Comparison of ENCODE assay signal across 35 cellular contexts in the genomic region with DNA sequence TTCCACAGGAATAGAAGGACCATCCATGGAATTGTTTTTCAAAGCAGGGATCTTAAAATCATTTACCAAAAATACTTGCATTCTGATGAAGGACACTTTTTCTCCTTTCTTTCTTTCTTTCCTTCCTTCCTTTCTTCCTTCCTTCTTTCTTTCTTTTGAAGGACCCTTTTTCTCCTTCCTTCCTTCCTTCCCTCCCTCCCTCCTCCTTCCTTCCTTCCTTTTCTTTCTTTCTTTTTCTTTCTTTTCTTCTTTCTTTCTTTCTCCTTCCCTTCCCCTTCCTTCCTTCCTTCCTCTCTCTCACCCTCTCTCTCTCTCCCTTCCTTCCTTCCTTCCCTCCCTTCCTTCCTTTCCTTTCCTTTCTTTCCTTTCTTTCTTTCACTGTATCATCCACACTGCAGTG.
DNase-seq lines count a peak whose midpoint lies in the region; ATAC-seq, FAIRE-seq and TF ChIP-seq lines count a peak whose summit lies in the region.
"Had no signal": no experiment of that assay in that cellular context is flagged by ENCODE, and none has a peak within 500 bp of the region (broad histone marks: within the 10 kb centered on the region; RNA-seq: fewer than 3 reads in every experiment).

No MANE protein-coding gene starts in this region.

- peak overlapping the region; percentile 73 for H3K27ac Mint-ChIP-seq in T-helper 1 cell treated with Interleukin-12 subunit alpha and Interleukin-12 subunit beta and Interleukin-4 antibody, amounts not matched to agents 30 μg/mL and 1 μg/mL, for 36 hours
- H3K27ac Mint-ChIP-seq in stimulated activated naive CD8-positive, alpha-beta T cell treated with anti-CD3 and anti-CD28 coated beads, Interleukin-15, Interleukin-2, amounts not matched to agents 100 ng/mL and 50 ng/mL, for 24 hours = peak overlapping the region; percentile 91
- H3K27ac Mint-ChIP-seq in stimulated activated naive CD8-positive, alpha-beta T cell treated with anti-CD3 and anti-CD28 coated beads, Interleukin-15, amount 100 ng/mL, for 72 hours = peak overlapping the region in 1 of 2 donors; percentile 52
- peak overlapping the region; percentile 14 to 79 (median 62) for H3K27ac Mint-ChIP-seq in immature natural killer cell
- H3K27ac Mint-ChIP-seq: brain, mesothelial cell of epicardium, progenitor cell of endocrine pancreas had no signal

- no peak for FAIRE-seq in GM12891 (lab: Jason Lieb, UNC)
- FAIRE-seq: D721Med, endometrium, keratinocyte had no signal

- H3K4me1 Mint-ChIP-seq in T-helper 1 cell treated with Interleukin-12 subunit alpha and Interleukin-12 subunit beta and Interleukin-4 antibody, amounts not matched to agents 30 μg/mL and 1 μg/mL, for 36 hours (ENCODE audit: low read depth) = peaks cover 57% of the 10 kb centered on the region
- peaks cover 84% of the 10 kb centered on the region for H3K4me1 Mint-ChIP-seq in stimulated activated naive CD8-positive, alpha-beta T cell treated with anti-CD3 and anti-CD28 coated beads, Interleukin-15, Interleukin-2, amounts not matched to agents 100 ng/mL and 50 ng/mL, for 24 hours (ENCODE audit: low read depth)
- H3K4me1 Mint-ChIP-seq in stimulated activated naive CD8-positive, alpha-beta T cell treated with anti-CD3 and anti-CD28 coated beads, Interleukin-15, amount 100 ng/mL, for 72 hours = peaks cover 67% of the 10 kb centered on the region
- peaks cover 46 to 50% of the 10 kb centered on the region in 2 donors for H3K4me1 Mint-ChIP-seq in immature natural killer cell
- H3K4me1 Mint-ChIP-seq: mesothelial cell of epicardium had no signal

- no peak for DNase-seq in T-helper 1 cell
- no peak for DNase-seq in stimulated activated naive CD8-positive, alpha-beta T cell treated with anti-CD3 and anti-CD28 coated beads, Interleukin-15, amount 100 ng/mL, for 72 hours
- DNase-seq in immature natural killer cell = no peak
- DNase-seq in NCI-H1694 (lab: John Stamatoyannopoulos, UW) = no peak
- no peak for DNase-seq in stimulated activated CD4-positive, alpha-beta T cell treated with anti-CD3 and anti-CD28 coated beads, Interleukin-2, amount 100 ng/mL, for 24 hours
- DNase-seq in GM12891 (ENCODE audit: insufficient read length, low spot score) = no peak
- DNase-seq: activated CD4-positive, alpha-beta T cell treated with anti-CD3 and anti-CD28 coated beads for 1 hour; activated effector memory CD4-positive, alpha-beta T cell treated with anti-CD3 and anti-CD28 coated beads, Interleukin-2, amount 50 U/mL, for 16 hours; cerebellar nuclear complex; dermis blood vessel endothelial cell; DND-41; foreskin fibroblast; GF-D8; heart left ventricle; Karpas-422; left ventricle myocardium superior; NCI-H1417 treated with DMSO at 0.1 percent for 48 hours; NCI-H2081 treated with DMSO at 0.1 percent for 48 hours; NCI-H2227 treated with DMSO at 0.1 percent for 48 hours; NCI-H526; nucleus accumbens; OCI-M1; stimulated activated CD4-positive, alpha-beta T cell treated with anti-CD3 and anti-CD28 coated beads, Interleukin-12 subunit alpha, Interleukin-12 subunit beta, amount 100 ng/mL, for 4 hours; stimulated activated CD4-positive, alpha-beta T cell treated with anti-CD3 and anti-CD28 coated beads, Interleukin-4, amount 100 ng/mL, for 1 hour; trophoblast cell had no signal

- no peak for TF ChIP-seq POLR2A in GM12891 (IDR thresholded peaks at IDR 0.05; ENCODE audit: low read depth, low read length)

- H3K4me3 Mint-ChIP-seq in T-helper 1 cell treated with Interleukin-12 subunit alpha and Interleukin-12 subunit beta and Interleukin-4 antibody, amounts not matched to agents 30 μg/mL and 1 μg/mL, for 36 hours = no peak overlapping the region
- H3K4me3 Mint-ChIP-seq in stimulated activated naive CD8-positive, alpha-beta T cell treated with anti-CD3 and anti-CD28 coated beads, Interleukin-15, Interleukin-2, amounts not matched to agents 100 ng/mL and 50 ng/mL, for 24 hours = no peak overlapping the region
- H3K4me3 Mint-ChIP-seq in stimulated activated naive CD8-positive, alpha-beta T cell treated with anti-CD3 and anti-CD28 coated beads, Interleukin-15, amount 100 ng/mL, for 72 hours = peak overlapping the region in 1 of 2 donors; percentile 46
- no peak overlapping the region for H3K4me3 Mint-ChIP-seq in immature natural killer cell
- H3K4me3 Mint-ChIP-seq: brain, mesothelial cell of epicardium had no signal

- peaks cover 69% of the 10 kb centered on the region for H3K36me3 Mint-ChIP-seq in T-helper 1 cell treated with Interleukin-12 subunit alpha and Interleukin-12 subunit beta and Interleukin-4 antibody, amounts not matched to agents 30 μg/mL and 1 μg/mL, for 36 hours (ENCODE audit: low read depth)
- peaks cover 74% of the 10 kb centered on the region for H3K36me3 Mint-ChIP-seq in stimulated activated naive CD8-positive, alpha-beta T cell treated with anti-CD3 and anti-CD28 coated beads, Interleukin-15, Interleukin-2, amounts not matched to agents 100 ng/mL and 50 ng/mL, for 24 hours (ENCODE audit: low read depth)
- peaks cover 34 to 66% (median 52%) of the 10 kb centered on the region in 3 donors for H3K36me3 Mint-ChIP-seq in immature natural killer cell
- H3K36me3 Mint-ChIP-seq: brain, mesothelial cell of epicardium had no signal

- no peak for ATAC-seq in stimulated activated naive CD8-positive, alpha-beta T cell treated with anti-CD3 and anti-CD28 coated beads, Interleukin-15, amount 100 ng/mL, for 72 hours
- ATAC-seq: HCT116, heart left ventricle, left ventricle myocardium superior, sciatic nerve had no signal

- H3K9me3 Mint-ChIP-seq in T-helper 1 cell treated with Interleukin-12 subunit alpha and Interleukin-12 subunit beta and Interleukin-4 antibody, amounts not matched to agents 30 μg/mL and 1 μg/mL, for 36 hours = peaks cover 2% of the 10 kb centered on the region
- H3K9me3 Mint-ChIP-seq in stimulated activated naive CD8-positive, alpha-beta T cell treated with anti-CD3 and anti-CD28 coated beads, Interleukin-15, Interleukin-2, amounts not matched to agents 100 ng/mL and 50 ng/mL, for 24 hours = peaks cover 3% of the 10 kb centered on the region
- H3K9me3 Mint-ChIP-seq in stimulated activated naive CD8-positive, alpha-beta T cell treated with anti-CD3 and anti-CD28 coated beads, Interleukin-15, amount 100 ng/mL, for 72 hours = peaks cover 0 to 15% of the 10 kb centered on the region in 2 donors
- no peaks in the 10 kb centered on the region for H3K9me3 Mint-ChIP-seq in immature natural killer cell
- H3K9me3 Mint-ChIP-seq: brain, mesothelial cell of epicardium had no signal

- H3K27me3 Mint-ChIP-seq in T-helper 1 cell treated with Interleukin-12 subunit alpha and Interleukin-12 subunit beta and Interleukin-4 antibody, amounts not matched to agents 30 μg/mL and 1 μg/mL, for 36 hours (ENCODE audit: low read depth) = no peaks in the 10 kb centered on the region
- H3K27me3 Mint-ChIP-seq in stimulated activated naive CD8-positive, alpha-beta T cell treated with anti-CD3 and anti-CD28 coated beads, Interleukin-15, Interleukin-2, amounts not matched to agents 100 ng/mL and 50 ng/mL, for 24 hours = no peaks in the 10 kb centered on the region
- no peaks in the 10 kb centered on the region for H3K27me3 Mint-ChIP-seq in stimulated activated naive CD8-positive, alpha-beta T cell treated with anti-CD3 and anti-CD28 coated beads, Interleukin-15, amount 100 ng/mL, for 72 hours
- H3K27me3 Mint-ChIP-seq in immature natural killer cell (ENCODE audit: low read depth in 3 of 3) = peaks cover 0 to 2% (median 1%) of the 10 kb centered on the region in 3 donors
- H3K27me3 Mint-ChIP-seq: progenitor cell of endocrine pancreas had no signal

TF ChIP-seq in GM12891, 5 proteins besides CTCF, POLR2A, EP300 and RAD21:
- no peak for TF ChIP-seq PAX5 (IDR thresholded peaks at IDR 0.05; ENCODE audit: insufficient read depth, low read length, severe bottlenecking)
- TF ChIP-seq SPI1 (IDR thresholded peaks at IDR 0.05; ENCODE audit: low read depth, low read length) = no peak
- TF ChIP-seq POU2F2 (IDR thresholded peaks at IDR 0.05; ENCODE audit: low read depth, low read length) = no peak
- TF ChIP-seq TAF1 (IDR thresholded peaks at IDR 0.05; ENCODE audit: low read depth, low read length) = no peak
- no peak for TF ChIP-seq POLR2AphosphoS5 (IDR thresholded peaks at IDR 0.05; ENCODE audit: low read depth, low read length)
